In the genomic region with DNA sequence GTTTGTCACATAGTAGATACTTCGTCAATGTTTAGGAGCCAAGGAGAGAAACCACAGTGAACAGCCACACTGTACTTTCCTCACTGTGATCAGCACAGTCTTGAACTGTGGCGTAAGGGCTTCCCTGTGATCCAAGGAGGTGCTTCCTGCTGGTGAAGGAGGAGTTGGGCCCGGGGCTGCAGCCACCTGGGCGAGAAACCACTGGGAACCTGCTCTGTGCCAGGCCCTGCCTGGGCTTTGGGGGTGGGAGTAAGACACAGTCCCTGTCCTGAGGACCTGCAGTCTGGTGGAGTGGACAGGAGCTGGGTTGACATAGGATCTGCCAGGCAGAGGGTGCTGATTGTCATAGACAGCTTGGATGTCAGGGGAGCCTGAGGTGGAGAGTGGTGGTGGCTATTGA, we compare ENCODE assay signal across 23 cellular contexts.
"Had no signal": no experiment of that assay in that cellular context is flagged by ENCODE, and none has a peak within 500 bp of the region (broad histone marks: within the 10 kb centered on the region; RNA-seq: fewer than 3 reads in every experiment).

No MANE protein-coding gene starts in this region.

- H3K4me1 Mint-ChIP-seq: central memory CD8-positive, alpha-beta T cell; naive thymus-derived CD8-positive, alpha-beta T cell; stimulated activated memory B cell treated with anti-CD40 and anti-IgM and Interleukin-4, amounts not matched to agents 10 μg/mL and 1 μg/mL and 100 μg/mL, for 72 hours had no signal

- H3K4me3 Mint-ChIP-seq: central memory CD8-positive, alpha-beta T cell; naive thymus-derived CD8-positive, alpha-beta T cell; stimulated activated memory B cell treated with anti-CD40 and anti-IgM and Interleukin-4, amounts not matched to agents 10 μg/mL and 1 μg/mL and 100 μg/mL, for 72 hours had no signal

- DNase-seq: foreskin keratinocyte; heart right ventricle; hippocampal formation; left cardiac atrium; left lung; mammary epithelial cell; naive thymus-derived CD8-positive, alpha-beta T cell; nucleus accumbens; right cardiac atrium; sigmoid colon; stimulated activated CD4-positive, alpha-beta T cell treated with anti-CD3 and anti-CD28 coated beads, Interleukin-2, amount 100 ng/mL, for 24 hours; stimulated activated CD4-positive, alpha-beta T cell treated with anti-CD3 and anti-CD28 coated beads, Interleukin-4, amount 100 ng/mL, for 4 hours; stimulated activated naive CD8-positive, alpha-beta T cell treated with anti-CD3 and anti-CD28 coated beads, Interleukin-15, Interleukin-2, amounts not matched to agents 100 U/mL and 50 U/mL, for 24 hours; substantia nigra; testis; tibial artery; upper lobe of left lung; uterus had no signal

- H3K4me3 ChIP-seq: coronary artery, gastroesophageal sphincter, heart right ventricle, left lung, psoas muscle, sigmoid colon, testis, tibial artery, upper lobe of left lung, uterus had no signal

- H3K4me1 ChIP-seq: foreskin keratinocyte, gastroesophageal sphincter, left lung, psoas muscle, sigmoid colon, testis, tibial artery, upper lobe of left lung had no signal

- H3K9me3 Mint-ChIP-seq: central memory CD8-positive, alpha-beta T cell; naive thymus-derived CD8-positive, alpha-beta T cell; stimulated activated memory B cell treated with anti-CD40 and anti-IgM and Interleukin-4, amounts not matched to agents 10 μg/mL and 1 μg/mL and 100 μg/mL, for 72 hours had no signal

- H3K9me3 ChIP-seq: gastroesophageal sphincter, heart right ventricle, psoas muscle, sigmoid colon, testis, upper lobe of left lung, uterus had no signal

- H3K36me3 ChIP-seq: gastroesophageal sphincter, heart right ventricle, left lung, sigmoid colon, tibial artery, upper lobe of left lung, uterus had no signal

- H3K27ac Mint-ChIP-seq: naive thymus-derived CD8-positive, alpha-beta T cell; stimulated activated memory B cell treated with anti-CD40 and anti-IgM and Interleukin-4, amounts not matched to agents 10 μg/mL and 1 μg/mL and 100 μg/mL, for 72 hours had no signal

- H3K36me3 Mint-ChIP-seq: naive thymus-derived CD8-positive, alpha-beta T cell; stimulated activated memory B cell treated with anti-CD40 and anti-IgM and Interleukin-4, amounts not matched to agents 10 μg/mL and 1 μg/mL and 100 μg/mL, for 72 hours had no signal

- H3K27me3 ChIP-seq: foreskin keratinocyte, gastroesophageal sphincter, heart right ventricle, left lung, sigmoid colon, testis, tibial artery, upper lobe of left lung, uterus had no signal

- H3K27ac ChIP-seq: coronary artery, foreskin keratinocyte, gastroesophageal sphincter, heart right ventricle, left lung, psoas muscle, sigmoid colon, testis, tibial artery, upper lobe of left lung, uterus had no signal

- ATAC-seq: foreskin keratinocyte; gastroesophageal sphincter; heart right ventricle; left cardiac atrium; left lung; naive thymus-derived CD8-positive, alpha-beta T cell; psoas muscle; right cardiac atrium; stimulated activated memory B cell treated with anti-CD40 and anti-IgM and Interleukin-4, amounts not matched to agents 10 μg/mL and 1 μg/mL and 100 μg/mL, for 72 hours; stimulated activated naive CD8-positive, alpha-beta T cell treated with anti-CD3 and anti-CD28 coated beads, Interleukin-15, Interleukin-2, amounts not matched to agents 100 U/mL and 50 U/mL, for 24 hours had no signal
